Comparison of ENCODE assay signal across 9 cellular contexts in genomic region chr20:35773154-35773751, GRCh38. TPM values are rescaled to one million over a fixed set of nuclear protein-coding genes. Genes with fewer than 3 reads are reported as not detected.
DNase-seq lines count a peak whose midpoint lies in the region; ATAC-seq and TF ChIP-seq lines count a peak whose summit lies in the region.
"Had no signal": no experiment of that assay in that cellular context is flagged by ENCODE, and none has a peak within 500 bp of the region (broad histone marks: within the 10 kb centered on the region; RNA-seq: fewer than 3 reads in every experiment).

No MANE protein-coding gene starts in this region.

- ATAC-seq in HG03565 (IDR thresholded peaks at IDR 0.05; ENCODE audit: unreplicated experiment): no peak
- ATAC-seq: pancreas had no signal

- DNase-seq in AG09309 (ENCODE audit: low read depth) (no peak), HL-60 (ENCODE audit: low read depth in 1 of 2, low spot score in 1 of 2) (peak; percentile 26 to 77), epithelial cell of esophagus (ENCODE audit: low read depth) (peak; percentile 27), neural crest cell (ENCODE audit: low read depth, low spot score) (no peak), hepatic stellate cell (ENCODE audit: low spot score) (no peak), NCI-H82 (lab: John Stamatoyannopoulos, UW) (no peak)
- peak; percentile 44 for DNase-seq in activated CD4-positive, alpha-beta T cell treated with anti-CD3 and anti-CD28 coated beads for 48 hours

- no peaks in the 10 kb centered on the region for H3K27me3 Mint-ChIP-seq in neural crest cell (ENCODE audit: low read depth)

- H3K4me3 Mint-ChIP-seq in neural crest cell: peak overlapping the region; percentile 89

- peak overlapping the region; percentile 68 for H3K27ac Mint-ChIP-seq in neural crest cell (ENCODE audit: unreplicated experiment)

- TF ChIP-seq CTCF in AG09309 (IDR thresholded peaks at IDR 0.05; ENCODE audit: control insufficient read depth, insufficient read depth, low read depth, low read length, missing control alignments): no peak
- TF ChIP-seq CTCF in HL-60 (IDR thresholded peaks at IDR 0.05; ENCODE audit: insufficient read depth, low read length): no peak
- TF ChIP-seq CTCF in epithelial cell of esophagus (IDR thresholded peaks at IDR 0.05; ENCODE audit: insufficient read depth, low read depth, low read length, missing control alignments): no peak
- TF ChIP-seq CTCF in neural crest cell (conservative IDR thresholded peaks at IDR 0.05): no peak

- no peaks in the 10 kb centered on the region for H3K27me3 ChIP-seq in HL-60 (ENCODE audit: insufficient read depth, poor library complexity, severe bottlenecking)
- H3K27me3 ChIP-seq: pancreas had no signal

- H3K9me3 Mint-ChIP-seq in neural crest cell: peaks cover 8% of the 10 kb centered on the region

- H3K36me3 Mint-ChIP-seq in neural crest cell (ENCODE audit: low read depth): peaks cover 9% of the 10 kb centered on the region

- H3K4me1 Mint-ChIP-seq in neural crest cell: peaks cover 48% of the 10 kb centered on the region

- H3K4me3 ChIP-seq in AG09309 (ENCODE audit: control insufficient read depth, low read depth, low read length) (peak overlapping the region; percentile 69), HL-60 (replicated peaks; ENCODE audit: insufficient read depth, low read length) (peak overlapping the region; percentile 78), epithelial cell of esophagus (ENCODE audit: low read length) (peak overlapping the region; percentile 96)

- peak overlapping the region; percentile 65 for H3K27ac ChIP-seq in HL-60 (replicated peaks)

RNA-seq across cellular contexts. Expression of gene PHF20, which starts 1.4 kb away (rescaled TPM):
- 53.0 and 57.1 TPM in 2 replicates for total RNA-seq in neural crest cell

RNA-seq across cellular contexts. Expression of gene RBM39, which starts 31.2 kb away (rescaled TPM):
- 333 and 357 TPM in 2 replicates for total RNA-seq in neural crest cell

Comparison
In these comparisons a context has a peak if more than half of its experiments do, and no peak if none do; other contexts are left out.
1. DNase-seq: peak in HL-60 (2 of 2), activated CD4-positive, alpha-beta T cell treated with anti-CD3 and anti-CD28 coated beads for 48 hours (single experiment) and epithelial cell of esophagus (single experiment); none in AG09309 (single experiment), neural crest cell (single experiment), hepatic stellate cell (single experiment) and NCI-H82 (single experiment).
2. Peak in every context shown above with its lines, with median percentiles within 50 percentile points of each other: H3K4me3 ChIP-seq.